10 cellular contexts compared by ENCODE assay signal in the genomic region with DNA sequence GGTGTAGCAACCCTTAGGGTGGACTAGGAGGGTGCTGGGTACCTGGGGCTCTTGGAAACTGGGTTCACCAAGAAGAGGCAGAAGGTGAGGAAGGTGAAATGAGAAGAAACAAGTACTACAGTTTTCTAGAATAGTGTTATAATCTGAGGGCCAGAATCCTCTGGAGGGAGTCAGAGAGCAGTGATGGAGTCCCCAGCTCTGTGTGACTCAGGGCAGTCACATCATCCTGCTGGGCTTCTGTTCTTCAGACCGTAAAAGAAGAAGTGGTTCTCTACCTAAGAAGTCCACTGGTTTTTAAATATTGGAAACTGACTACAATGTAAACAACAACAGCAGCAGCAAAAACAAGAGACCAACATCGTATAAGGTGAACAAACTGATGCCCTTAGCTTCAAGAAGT.
A peak's percentile ranks its signal among the peaks of the same experiment; 100 is the strongest.
DNase-seq lines count a peak whose midpoint lies in the region; ATAC-seq and TF ChIP-seq lines count a peak whose summit lies in the region.
"Had no signal": no experiment of that assay in that cellular context is flagged by ENCODE, and none has a peak within 500 bp of the region (broad histone marks: within the 10 kb centered on the region; RNA-seq: fewer than 3 reads in every experiment).

No MANE protein-coding gene starts in this region.

- H4K12ac ChIP-seq in trophoblast cell (ENCODE audit: low read depth, low read length) = no peak overlapping the region

- H3K79me1 ChIP-seq in trophoblast cell (ENCODE audit: low read length) = peaks cover 4% of the 10 kb centered on the region

- H2BK5ac ChIP-seq in trophoblast cell (ENCODE audit: low read depth, low read length, poor library complexity) = no peak overlapping the region

- intact Hi-C loops in aorta (cut with DNase I) = loop anchor here (5.0 to 10.0 kb wide), 2 partner anchors 311 to 693 kb away; no protein-coding TSS in a partner anchor

- H3K36me3 ChIP-seq in trophoblast cell (ENCODE audit: control insufficient read depth in 1 of 2, insufficient read depth in 2 of 2, low read length in 2 of 2) (no peaks in the 10 kb centered on the region), aorta (ENCODE audit: control insufficient read depth in 1 of 2, insufficient read depth in 2 of 2, low read length in 1 of 2) (no peaks in the 10 kb centered on the region)

- no peak overlapping the region for H2AK5ac ChIP-seq in trophoblast cell (ENCODE audit: low read length)

- H3K4me2 ChIP-seq in trophoblast cell (ENCODE audit: low read length) = no peak overlapping the region

- H3K27ac ChIP-seq in trophoblast cell (ENCODE audit: low read depth, low read length) (no peak overlapping the region), aorta (ENCODE audit: low read depth in 1 of 2, low read length in 2 of 2) (no peak overlapping the region)

- H3K9me3 ChIP-seq in trophoblast cell (ENCODE audit: insufficient read depth, low read depth, low read length) (no peaks in the 10 kb centered on the region), aorta (ENCODE audit: control insufficient read depth, low read length) (no peaks in the 10 kb centered on the region)

- no peak overlapping the region for H2BK12ac ChIP-seq in trophoblast cell (ENCODE audit: low read length)

- no peak overlapping the region for H4K91ac ChIP-seq in trophoblast cell (ENCODE audit: low read depth, low read length)

- H4K8ac ChIP-seq in trophoblast cell (ENCODE audit: low read depth, low read length) = no peak overlapping the region

- H3K27me3 Mint-ChIP-seq in brain = no peaks in the 10 kb centered on the region

- no peak for ATAC-seq in aorta (ENCODE audit: low FRiP score)

- H3K27me3 ChIP-seq in trophoblast cell (ENCODE audit: insufficient read depth, low read length) (no peaks in the 10 kb centered on the region), aorta (ENCODE audit: control insufficient read depth in 1 of 2, insufficient read depth in 2 of 2, low read length in 1 of 2) (no peaks in the 10 kb centered on the region)

- peak overlapping the region in 3 of 5 experiments; percentile 13 to 19 (median 17) for H3K27ac Mint-ChIP-seq in brain
- H3K27ac Mint-ChIP-seq: dendritic cell treated with granulocyte-macrophage colony-stimulating factor and Interleukin-4, amounts not matched to agents 40 ng/mL and 50 ng/mL, for 4 days had no signal

- peaks cover 28% of the 10 kb centered on the region for H3K36me3 Mint-ChIP-seq in brain

- H2BK120ac ChIP-seq in trophoblast cell (ENCODE audit: insufficient read depth, low read length, poor library complexity) = peak overlapping the region; percentile 27

- H3K14ac ChIP-seq in trophoblast cell (ENCODE audit: low read length) = no peak overlapping the region

- no peak overlapping the region for H3K4ac ChIP-seq in trophoblast cell (ENCODE audit: low read depth, low read length)

- H3K4me3 Mint-ChIP-seq in brain = no peak overlapping the region
- H3K4me3 Mint-ChIP-seq: dendritic cell treated with granulocyte-macrophage colony-stimulating factor and Interleukin-4, amounts not matched to agents 40 ng/mL and 50 ng/mL, for 4 days had no signal

- peak; percentile 17 for DNase-seq in activated CD4-positive, alpha-beta T cell treated with anti-CD3 and anti-CD28 coated beads for 48 hours
- no peak for DNase-seq in activated CD4-positive, alpha-beta T cell treated with anti-CD3 and anti-CD28 coated beads, Interleukin-2, amount 50 U/mL, for 48 hours
- peak; percentile 14 for DNase-seq in Jurkat, Clone E6-1 (ENCODE audit: low read depth, low spot score)
- DNase-seq in trophoblast cell (peak in 1 of 2 donors; percentile 20), NCI-H1105 (lab: John Stamatoyannopoulos, UW) (no peak), germinal center (ENCODE audit: low spot score) (no peak), aorta (no peak)
- DNase-seq: NCI-H2081 had no signal

- H3K9ac ChIP-seq in trophoblast cell (ENCODE audit: low read length) = no peak overlapping the region

- no peak overlapping the region for H2AFZ ChIP-seq in trophoblast cell (ENCODE audit: insufficient read depth, low read length, poor library complexity)

- H3K18ac ChIP-seq in trophoblast cell (ENCODE audit: low read length) = no peak overlapping the region

- no peaks in the 10 kb centered on the region for H3K4me1 Mint-ChIP-seq in brain

- H3K4me3 ChIP-seq in Jurkat, Clone E6-1 (ENCODE audit: low read length) = no peak overlapping the region
- H3K4me3 ChIP-seq in trophoblast cell (ENCODE audit: low read depth, low read length) (no peak overlapping the region), aorta (ENCODE audit: low read length in 2 of 2) (no peak overlapping the region)

- WGBS in trophoblast cell (ENCODE audit: extremely low coverage, insufficient coverage, insufficient read length) = no CpG with 5 or more reads among the region's 2 CpGs
- WGBS in aorta, 2 donors = 48 to 49% methylated on average over 2 of the region's 2 CpGs

- no peak overlapping the region for H3K23ac ChIP-seq in trophoblast cell (ENCODE audit: low read length)

- H3K4me1 ChIP-seq in trophoblast cell (ENCODE audit: control insufficient read depth in 1 of 2, insufficient read depth in 2 of 2, low read length in 2 of 2) (peaks cover 4 to 5% of the 10 kb centered on the region in 2 experiments), aorta (ENCODE audit: control insufficient read depth in 1 of 2, insufficient read depth in 2 of 2, low read length in 2 of 2) (no peaks in the 10 kb centered on the region)

- H3K79me2 ChIP-seq in trophoblast cell (ENCODE audit: control insufficient read depth, insufficient read depth, low read length, poor library complexity) = no peaks in the 10 kb centered on the region

- peak in 1 of 2 experiments; percentile 18 for TF ChIP-seq CTCF in brain (conservative IDR thresholded peaks at IDR 0.05)

- no peaks in the 10 kb centered on the region for H3K9me3 Mint-ChIP-seq in brain
- H3K9me3 Mint-ChIP-seq: dendritic cell treated with granulocyte-macrophage colony-stimulating factor and Interleukin-4, amounts not matched to agents 40 ng/mL and 50 ng/mL, for 4 days had no signal

Comparison
In these comparisons a context has a peak if more than half of its experiments do, and no peak if none do; other contexts are left out.
1. DNase-seq: peak in activated CD4-positive, alpha-beta T cell treated with anti-CD3 and anti-CD28 coated beads for 48 hours (single experiment) and Jurkat, Clone E6-1 (single experiment); none in activated CD4-positive, alpha-beta T cell treated with anti-CD3 and anti-CD28 coated beads, Interleukin-2, amount 50 U/mL, for 48 hours (0 of 2), NCI-H1105 (single experiment), germinal center (single experiment) and aorta (0 of 2).